ENCODE assay signal across 15 cellular contexts in genomic region chr3:133703915-133704314, GRCh38. TPM values are rescaled to one million over a fixed set of nuclear protein-coding genes. Genes with fewer than 3 reads are reported as not detected.
DNase-seq lines count a peak whose midpoint lies in the region; ATAC-seq and TF ChIP-seq lines count a peak whose summit lies in the region.
"Had no signal": no experiment of that assay in that cellular context is flagged by ENCODE, and none has a peak within 500 bp of the region (broad histone marks: within the 10 kb centered on the region; RNA-seq: fewer than 3 reads in every experiment).

No MANE protein-coding gene starts in this region.

- H3K4me3 ChIP-seq in liver (ENCODE audit: low read depth in 1 of 3, low read length in 3 of 3), result no peak overlapping the region
- H3K4me3 ChIP-seq: A549, GM12878, GM23338, K562 had no signal

- no peak for ATAC-seq in WTC11
- ATAC-seq: A549, GM12878, GM23338, K562 had no signal

- H3K36me3 Mint-ChIP-seq in WTC11, result no peaks in the 10 kb centered on the region
- H3K36me3 Mint-ChIP-seq: CD14-positive monocyte; CD8-positive, alpha-beta memory T cell had no signal

- peaks cover 3% of the 10 kb centered on the region for H3K9me3 Mint-ChIP-seq in WTC11
- H3K9me3 Mint-ChIP-seq: CD8-positive, alpha-beta memory T cell had no signal

- DNase-seq in HuH-7.5 (ENCODE audit: low spot score) (peak; percentile 31), WTC11 (ENCODE audit: low spot score) (no peak), hepatic stellate cell (ENCODE audit: low spot score) (no peak), H4 (ENCODE audit: low spot score) (no peak)
- DNase-seq in activated effector memory CD4-positive, alpha-beta T cell treated with anti-CD3 and anti-CD28 coated beads, Interleukin-2, amount 50 U/mL, for 16 hours, result no peak
- DNase-seq: CD8-positive, alpha-beta memory T cell; DMS79; H9 had no signal

- no peak overlapping the region for H3K9ac ChIP-seq in liver (ENCODE audit: low read depth in 1 of 2, low read length in 2 of 2)

- no peaks in the 10 kb centered on the region for H3K36me3 ChIP-seq in liver (ENCODE audit: control insufficient read depth in 4 of 4, insufficient read depth in 3 of 4, low read depth in 1 of 4, low read length in 3 of 4)

- no peak overlapping the region for H3K4me3 Mint-ChIP-seq in WTC11
- H3K4me3 Mint-ChIP-seq: CD14-positive monocyte; CD8-positive, alpha-beta memory T cell; GM23338; H9 had no signal

- POLR2A ChIA-PET in WTC11 (lab: Charles Lee), result no interaction called here

- H3K9me3 ChIP-seq in liver (ENCODE audit: control insufficient read depth in 4 of 4, low read length in 3 of 4), result no peaks in the 10 kb centered on the region
- H3K9me3 ChIP-seq: A549 had no signal

- H3K27ac ChIP-seq in liver (ENCODE audit: low read depth in 1 of 2, low read length in 2 of 2), result no peak overlapping the region
- H3K27ac ChIP-seq: A549 had no signal

- H3K27ac Mint-ChIP-seq in WTC11, result no peak overlapping the region
- H3K27ac Mint-ChIP-seq: CD14-positive monocyte; CD8-positive, alpha-beta memory T cell; GM23338 had no signal

- H3K4me1 ChIP-seq in liver (ENCODE audit: control insufficient read depth in 4 of 4, insufficient read depth in 4 of 4, low read length in 3 of 4), result peaks cover 0 to 12% (median 5%) of the 10 kb centered on the region in 4 donors
- H3K4me1 ChIP-seq: A549 had no signal

- no peaks in the 10 kb centered on the region for H3K27me3 ChIP-seq in liver (ENCODE audit: control insufficient read depth in 4 of 4, insufficient read depth in 4 of 4, low read length in 3 of 4)

- TF ChIP-seq RAD21 in liver (IDR thresholded peaks at IDR 0.05), result peak in 1 of 2 donors; percentile 34

- CTCF ChIA-PET in WTC11 (lab: Charles Lee), result no interaction called here

- H3K27me3 Mint-ChIP-seq in WTC11 (ENCODE audit: low read depth), result peaks cover 3% of the 10 kb centered on the region

- TF ChIP-seq CTCF in WTC11 (IDR thresholded peaks at IDR 0.05) (no peak), liver (IDR thresholded peaks at IDR 0.05; ENCODE audit: low read depth, low read length, missing input control) (no peak)

- no peaks in the 10 kb centered on the region for H3K4me1 Mint-ChIP-seq in WTC11
- H3K4me1 Mint-ChIP-seq: CD14-positive monocyte; CD8-positive, alpha-beta memory T cell; GM23338; H9 had no signal

- 12% methylated on average over 1 of the region's 1 CpG for WGBS in liver

TF ChIP-seq in WTC11, 78 proteins besides CTCF, POLR2A, EP300 and RAD21:
- no peak for TF ChIP-seq E2F5 (CRISPR knock-in tag; IDR thresholded peaks at IDR 0.05)
- TF ChIP-seq ZNF232 (CRISPR knock-in tag; IDR thresholded peaks at IDR 0.05), result no peak
- TF ChIP-seq GABPB1 (CRISPR knock-in tag; IDR thresholded peaks at IDR 0.05), result 0 out of 2 replicates have a peak, but pooled peaks have one; percentile 39

TF ChIP-seq in liver, 16 proteins besides CTCF, POLR2A, EP300 and RAD21:
- TF ChIP-seq JUND (IDR thresholded peaks at IDR 0.05) (no peak), TAF1 (conservative IDR thresholded peaks at IDR 0.05) (no peak), NR2F2 (IDR thresholded peaks at IDR 0.05) (peak; percentile 91), RXRA (IDR thresholded peaks at IDR 0.05) (peak; percentile 79 to 96), EGR1 (IDR thresholded peaks at IDR 0.05; ENCODE audit: low read depth in 2 of 2) (no peak), GABPA (IDR thresholded peaks at IDR 0.05 in 1 of 2, conservative IDR thresholded peaks at IDR 0.05 in 1 of 2) (no peak), FOXA2 (IDR thresholded peaks at IDR 0.05) (no peak), YY1 (IDR thresholded peaks at IDR 0.05) (no peak), ZBTB33 (IDR thresholded peaks at IDR 0.05) (no peak), ATF3 (IDR thresholded peaks at IDR 0.05) (no peak), HNF4G (IDR thresholded peaks at IDR 0.05) (peak; percentile 69), FOXA1 (IDR thresholded peaks at IDR 0.05) (no peak), REST (IDR thresholded peaks at IDR 0.05) (no peak), HNF4A (conservative IDR thresholded peaks at IDR 0.05) (peak; percentile 82 to 97), SP1 (IDR thresholded peaks at IDR 0.05) (peak; percentile 67), MAX (IDR thresholded peaks at IDR 0.05) (no peak)
TF ChIP-seq in liver: peak in this region for 5.

RNA-seq across cellular contexts. Expression of gene TOPBP1, which starts 42.2 kb away (rescaled TPM):
- total RNA-seq in WTC11 (2021), result 34.3 to 36.2 TPM (median 34.4 TPM) in 3 replicates
- 10 to 100 TPM; 13.6 to 22.9 TPM for total RNA-seq in liver
- 1 to 10 TPM; 3.3 to 3.8 TPM for polyA plus RNA-seq in liver
- 37.7 and 47.0 TPM in 2 replicates for total RNA-seq in H4 (2014; rRNA removed; shearing (Covaris generic))

RNA-seq across cellular contexts. Expression of gene TF, which starts 42.3 kb away (rescaled TPM):
- total RNA-seq in WTC11 (2021), result 9.3 to 10.9 TPM (median 9.3 TPM) in 3 replicates
- 1,000 to 10,000 TPM; 5,845 to 6,687 TPM for total RNA-seq in liver
- 1,000 to 10,000 TPM; 5,045 to 9,659 TPM for polyA plus RNA-seq in liver
- not detected in 2 replicates for total RNA-seq in H4 (2014; rRNA removed; shearing (Covaris generic))
- total RNA-seq: G401 had no signal
- polyA plus RNA-seq: CD14-positive monocyte; CD8-positive, alpha-beta memory T cell had no signal

Comparison
In these comparisons a context has a peak if more than half of its experiments do, and no peak if none do; other contexts are left out.
1. RNA of gene TF, which starts 42.3 kb away (total RNA-seq): 5,845 to 6,687 TPM in liver; 9.3 to 10.9 TPM in WTC11 and not detected in H4; every median in the first group is over 100 times any median in the second.